ENCODE assay signal across 8 cellular contexts in genomic region chr12:45726594-45727300, GRCh38. TPM values are rescaled to one million over a fixed set of nuclear protein-coding genes. Genes with fewer than 3 reads are reported as not detected.
A peak's percentile ranks its signal among the peaks of the same experiment; 100 is the strongest.
DNase-seq lines count a peak whose midpoint lies in the region; ATAC-seq, FAIRE-seq and TF ChIP-seq lines count a peak whose summit lies in the region.

No MANE protein-coding gene starts in this region.

- DNase-seq in ACHN (peak; percentile 59), H54 (ENCODE audit: insufficient read length, low spot score) (peak; percentile 15), SK-N-MC (ENCODE audit: low read depth, low spot score) (no peak), body of pancreas (peak; percentile 55 to 76 (median 62)), iPS-NIHi11 (ENCODE audit: low spot score) (peak; percentile 27), G401 (ENCODE audit: low spot score) (no peak)

- intact Hi-C loops in body of pancreas (cut with DNase I), result no loop called here

- H3K9ac ChIP-seq in SK-N-MC (ENCODE audit: insufficient read length), result peak overlapping the region; percentile 94

- no peak; the same call in 1 of the 2 replicates for TF ChIP-seq POLR2A in H54 (IDR thresholded peaks at IDR 0.05; ENCODE audit: low read depth, low read length)
- no peak for TF ChIP-seq POLR2A in body of pancreas (IDR thresholded peaks at IDR 0.05)

- H3K4me3 ChIP-seq in SK-N-MC, result peak overlapping the region; percentile 91
- H3K4me3 ChIP-seq in body of pancreas, result peak overlapping the region; percentile 34 to 72
- peak overlapping the region; percentile 58 to 99 (median 88) for H3K4me3 ChIP-seq in skin epidermis

- H3K36me3 ChIP-seq in SK-N-MC (ENCODE audit: insufficient read depth, low read length) (peaks cover 6% of the 10 kb centered on the region; the same call in 1 of the 2 replicates), body of pancreas (replicated peaks in 1 of 2; ENCODE audit: insufficient read depth in 1 of 2, low read depth in 2 of 2) (no peaks in the 10 kb centered on the region)

- H3K4me1 ChIP-seq in body of pancreas, result peaks cover 37% of the 10 kb centered on the region

- H3K9me3 ChIP-seq in SK-N-MC (ENCODE audit: low read depth, low read length), result no peaks in the 10 kb centered on the region
- H3K9me3 ChIP-seq in body of pancreas, result no peaks in the 10 kb centered on the region

- 0 to 1% methylated on average over 42 of the region's 42 CpGs for WGBS in body of pancreas, 2 donors

- no peak for TF ChIP-seq CTCF in body of pancreas (IDR thresholded peaks at IDR 0.05)

- FAIRE-seq in H54 (lab: Jason Lieb, UNC), result no peak

- H3K27me3 ChIP-seq in body of pancreas, result no peaks in the 10 kb centered on the region

- in situ Hi-C loops in ACHN (cut with HindIII; ENCODE audit: low pct_ligation_motif_present, low pct_unique_long_range_greater_than_20kb, low sequenced_read_pairs) (no loop called here), G401 (cut with HindIII; ENCODE audit: low sequenced_read_pairs) (no loop called here)

- ATAC-seq in body of pancreas, result no peak
- no peak for ATAC-seq in HG03460 (IDR thresholded peaks at IDR 0.05; ENCODE audit: unreplicated experiment)

- H3K27ac ChIP-seq in SK-N-MC, result peak overlapping the region; percentile 98
- peak overlapping the region; percentile 97 to 100 (median 98) for H3K27ac ChIP-seq in body of pancreas
- peak overlapping the region; percentile 83 to 100 (median 99) for H3K27ac ChIP-seq in skin epidermis

RNA-seq across cellular contexts. Expression of gene ARID2, which starts 2.8 kb away (rescaled TPM):
- 10 to 100 TPM; 19.1 to 26.2 TPM for total RNA-seq in body of pancreas
- 17.5 and 29.8 TPM in 2 replicates for total RNA-seq in G401 (2014; rRNA removed; shearing (Covaris generic))

Comparison
In these comparisons a context has a peak if more than half of its experiments do, and no peak if none do; other contexts are left out.
1. DNase-seq: peak in ACHN (single experiment), H54 (single experiment), body of pancreas (4 of 4) and iPS-NIHi11 (single experiment); none in SK-N-MC (single experiment) and G401 (single experiment).
2. Peak in every context shown above with its lines, with median percentiles within 50 percentile points of each other: H3K27ac ChIP-seq and H3K4me3 ChIP-seq.